8 cellular contexts compared by ENCODE assay signal in the genomic region with DNA sequence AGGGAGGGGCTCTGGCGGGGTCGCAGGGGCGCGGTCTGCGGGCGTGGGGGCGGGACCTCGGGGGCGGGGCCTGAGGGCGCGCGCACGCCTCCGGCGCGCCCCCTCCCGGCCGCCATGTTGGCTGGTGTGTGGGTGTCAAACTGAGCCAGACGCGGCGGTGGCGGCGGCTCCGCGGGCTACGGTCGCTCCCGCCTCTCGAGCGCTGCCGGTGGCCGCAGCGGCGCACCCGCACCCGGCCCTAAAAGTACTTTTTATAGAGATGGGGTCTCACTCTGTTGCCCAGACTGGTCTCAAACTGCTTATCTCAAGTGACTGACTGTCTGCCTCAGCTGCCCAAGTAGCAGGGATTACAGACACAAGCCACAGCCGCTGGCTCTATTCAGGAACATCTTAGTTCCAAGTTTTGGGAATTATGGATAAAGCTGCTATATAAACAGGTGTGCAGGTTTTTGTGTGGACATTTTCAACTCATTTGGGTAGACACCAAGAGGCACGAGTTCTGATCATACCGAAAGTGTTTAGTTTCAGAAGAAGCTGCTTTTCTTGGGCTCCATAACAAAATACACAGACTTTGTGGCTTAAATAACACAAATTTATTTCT. TPM values are rescaled to one million over a fixed set of nuclear protein-coding genes. Genes with fewer than 3 reads are reported as not detected.
A peak's percentile ranks its signal among the peaks of the same experiment; 100 is the strongest.
DNase-seq lines count a peak whose midpoint lies in the region; ATAC-seq and TF ChIP-seq lines count a peak whose summit lies in the region.
"Not testable (repeated sequence)": the region's sequence is repeated elsewhere in the genome, so short reads cannot be mapped to it uniquely, and the experiment has no call there.

No MANE protein-coding gene starts in this region.

- not testable (repeated sequence) for H3K4me1 Mint-ChIP-seq in activated naive CD4-positive, alpha-beta T cell treated with anti-CD3 and anti-CD28 coated beads, Interleukin-2, amount 10 ng/mL, durations not matched to agents 7 days and 5 days; naive thymus-derived CD8-positive, alpha-beta T cell

- H3K4me3 Mint-ChIP-seq in activated naive CD4-positive, alpha-beta T cell treated with anti-CD3 and anti-CD28 coated beads, Interleukin-2, amount 10 ng/mL, durations not matched to agents 7 days and 5 days, result peak overlapping the region; percentile 69
- H3K4me3 Mint-ChIP-seq in naive thymus-derived CD8-positive, alpha-beta T cell, result peak overlapping the region; percentile 43 to 87 (median 82)

- H3K27ac Mint-ChIP-seq in activated naive CD4-positive, alpha-beta T cell treated with anti-CD3 and anti-CD28 coated beads, Interleukin-2, amount 10 ng/mL, durations not matched to agents 7 days and 5 days, result peak overlapping the region; percentile 79
- H3K27ac Mint-ChIP-seq in naive thymus-derived CD8-positive, alpha-beta T cell, result peak overlapping the region in 7 of 10 donors; percentile 31 to 86 (median 76)

- ATAC-seq in HG03196 (IDR thresholded peaks at IDR 0.05; ENCODE audit: unreplicated experiment) (peak; percentile 90), SK-N-SH treated with all-trans-retinoic acid at 6 μM for 48 hours (peak; percentile 90)
- ATAC-seq in naive thymus-derived CD8-positive, alpha-beta T cell, result peak; percentile 57 to 59

- H3K36me3 Mint-ChIP-seq in activated naive CD4-positive, alpha-beta T cell treated with anti-CD3 and anti-CD28 coated beads, Interleukin-2, amount 10 ng/mL, durations not matched to agents 7 days and 5 days; naive thymus-derived CD8-positive, alpha-beta T cell: not testable (repeated sequence)

- POLR2A ChIA-PET in naive thymus-derived CD8-positive, alpha-beta T cell (lab: Charles Lee), result not testable (repeated sequence)

- TF ChIP-seq CTCF in GM20000 (IDR thresholded peaks at IDR 0.05; ENCODE audit: extremely low read depth, missing control alignments), result peak; percentile 26

- not testable (repeated sequence) for H3K27me3 Mint-ChIP-seq in activated naive CD4-positive, alpha-beta T cell treated with anti-CD3 and anti-CD28 coated beads, Interleukin-2, amount 10 ng/mL, durations not matched to agents 7 days and 5 days; naive thymus-derived CD8-positive, alpha-beta T cell

- H3K9me3 Mint-ChIP-seq in activated naive CD4-positive, alpha-beta T cell treated with anti-CD3 and anti-CD28 coated beads, Interleukin-2, amount 10 ng/mL, durations not matched to agents 7 days and 5 days; naive thymus-derived CD8-positive, alpha-beta T cell: not testable (repeated sequence)

- DNase-seq in CMK (ENCODE audit: low read depth) (peak; percentile 9), fibroblast of the conjunctiva (ENCODE audit: low read depth) (peak; percentile 10)
- DNase-seq in GM20000 (ENCODE audit: low spot score), result not testable (repeated sequence)
- DNase-seq in activated naive CD4-positive, alpha-beta T cell treated with anti-CD3 and anti-CD28 coated beads, Interleukin-2, amount 10 ng/mL, durations not matched to agents 7 days and 5 days, result peak; percentile 65
- peak; percentile 37 to 81 (median 63) for DNase-seq in naive thymus-derived CD8-positive, alpha-beta T cell
- peak; percentile 20 to 46 (median 36) for DNase-seq in stimulated activated CD4-positive, alpha-beta T cell treated with anti-CD3 and anti-CD28 coated beads, TNF-alpha, amount 100 ng/mL, for 24 hours (ENCODE audit: low read depth in 3 of 3)

- CTCF ChIA-PET in activated naive CD4-positive, alpha-beta T cell treated with anti-CD3 and anti-CD28 coated beads, Interleukin-2, amount 10 ng/mL, durations not matched to agents 7 days and 5 days (lab: Charles Lee), result not testable (repeated sequence)

RNA-seq across cellular contexts. Expression of a gene that starts 16.2 kb away (rescaled TPM):
- total RNA-seq in naive thymus-derived CD8-positive, alpha-beta T cell, result 10 to 100 TPM; 67.3 to 69.6 TPM
- 1 to 10 TPM in 1 of 3 donors, under 1 TPM in 2; 0.44 to 1.2 (median 0.71) TPM for polyA plus RNA-seq in naive thymus-derived CD8-positive, alpha-beta T cell
